Comparison of ENCODE assay signal across 37 cellular contexts in genomic region chr12:110829308-110829707, GRCh38. TPM values are rescaled to one million over a fixed set of nuclear protein-coding genes. Genes with fewer than 3 reads are reported as not detected.
"Had no signal": no experiment of that assay in that cellular context is flagged by ENCODE, and none has a peak within 500 bp of the region (broad histone marks: within the 10 kb centered on the region; RNA-seq: fewer than 3 reads in every experiment).

No MANE protein-coding gene starts in this region.

- H3K9me3 Mint-ChIP-seq: activated B cell treated with CpG ODN at 0.5 μM for 24 hours; activated CD4-positive, alpha-beta memory T cell treated with anti-CD3 and anti-CD28 coated beads for 36 hours; activated naive CD4-positive, alpha-beta T cell treated with anti-CD3 and anti-CD28 coated beads, Interleukin-2, amount 10 ng/mL, durations not matched to agents 7 days and 5 days; activated naive CD8-positive, alpha-beta T cell treated with anti-CD3 and anti-CD28 coated beads, Interleukin-2, amount 50 U/mL, for 24 hours had no signal

- ATAC-seq: activated CD8-positive, alpha-beta memory T cell treated with anti-CD3 and anti-CD28 coated beads, Interleukin-2, amount 10 ng/mL, durations not matched to agents 7 days and 5 days; activated naive CD8-positive, alpha-beta T cell treated with anti-CD3 and anti-CD28 coated beads, Interleukin-2, amount 50 U/mL, for 24 hours; K562 had no signal

- H3K4me3 ChIP-seq: K562 had no signal

- H3K4me1 Mint-ChIP-seq: brain had no signal

- H3K4me3 Mint-ChIP-seq: activated B cell treated with CpG ODN at 0.5 μM for 24 hours; activated CD4-positive, alpha-beta memory T cell treated with anti-CD3 and anti-CD28 coated beads for 36 hours; activated CD8-positive, alpha-beta memory T cell treated with anti-CD3 and anti-CD28 coated beads, Interleukin-2, amount 10 ng/mL, durations not matched to agents 7 days and 5 days; activated naive CD4-positive, alpha-beta T cell treated with anti-CD3 and anti-CD28 coated beads, Interleukin-2, amount 10 ng/mL, durations not matched to agents 7 days and 5 days; activated naive CD8-positive, alpha-beta T cell; activated naive CD8-positive, alpha-beta T cell treated with anti-CD3 and anti-CD28 coated beads, Interleukin-2, amount 50 U/mL, for 24 hours; brain had no signal

- DNase-seq: activated B cell treated with CpG ODN at 0.5 μM for 24 hours; activated CD4-positive, alpha-beta memory T cell treated with anti-CD3 and anti-CD28 coated beads for 36 hours; activated CD4-positive, alpha-beta T cell treated with anti-CD3 and anti-CD28 coated beads for 4 hours; activated CD4-positive, alpha-beta T cell treated with anti-CD3 and anti-CD28 coated beads, Interleukin-2, amount 50 U/mL, for 1 hour; activated CD4-positive, CD25-positive, alpha-beta regulatory T cell treated with anti-CD3 and anti-CD28 coated beads, Interleukin-2, amount 50 U/mL, for 72 hours; activated CD8-positive, alpha-beta memory T cell treated with anti-CD3 and anti-CD28 coated beads for 24 hours; activated CD8-positive, alpha-beta memory T cell treated with anti-CD3 and anti-CD28 coated beads, Interleukin-2, amount 10 ng/mL, durations not matched to agents 7 days and 5 days; activated CD8-positive, alpha-beta memory T cell treated with anti-CD3 and anti-CD28 coated beads, Interleukin-2, amount 50 U/mL, for 48 hours; activated effector memory CD4-positive, alpha-beta T cell treated with Interleukin-2 at 50 U/mL for 16 hours; activated naive CD4-positive, alpha-beta T cell treated with anti-CD3 and anti-CD28 coated beads, Interleukin-2, amount 10 ng/mL, durations not matched to agents 7 days and 5 days; activated naive CD8-positive, alpha-beta T cell treated with anti-CD3 and anti-CD28 coated beads, Interleukin-2, amount 50 U/mL, for 24 hours; activated T-cell treated with anti-CD3 and anti-CD28 coated beads, Interleukin-2, amount 50 U/mL, for 48 hours; anterior cingulate cortex; central memory CD4-positive, alpha-beta T cell; NCI-H1105; NCI-H1417 treated with DMSO at 0.1 percent for 48 hours; NCI-H187 treated with DMSO at 0.1 percent for 48 hours; NCI-H2081; NCI-H2171 treated with DMSO at 0.1 percent for 48 hours; NCI-H2227 treated with DMSO at 0.1 percent for 48 hours; NCI-H446; NCI-H510A treated with DMSO at 0.1 percent for 48 hours; NCI-H526 treated with DMSO at 0.1 percent for 48 hours; NCI-H774; OCI-M1; RPMI8226; SW 1271; T-helper 1 cell; T-helper 2 cell; T-helper 9 cell had no signal

- H3K36me3 Mint-ChIP-seq: activated CD4-positive, alpha-beta memory T cell treated with anti-CD3 and anti-CD28 coated beads for 36 hours; activated CD8-positive, alpha-beta memory T cell treated with anti-CD3 and anti-CD28 coated beads, Interleukin-2, amount 10 ng/mL, durations not matched to agents 7 days and 5 days; activated naive CD4-positive, alpha-beta T cell treated with anti-CD3 and anti-CD28 coated beads, Interleukin-2, amount 10 ng/mL, durations not matched to agents 7 days and 5 days; activated naive CD8-positive, alpha-beta T cell; brain had no signal

- H3K27ac ChIP-seq: VCaP had no signal

- H3K27ac Mint-ChIP-seq: activated B cell treated with CpG ODN at 0.5 μM for 24 hours; activated CD4-positive, alpha-beta memory T cell treated with anti-CD3 and anti-CD28 coated beads for 36 hours; activated CD8-positive, alpha-beta memory T cell treated with anti-CD3 and anti-CD28 coated beads, Interleukin-2, amount 10 ng/mL, durations not matched to agents 7 days and 5 days; activated naive CD4-positive, alpha-beta T cell treated with anti-CD3 and anti-CD28 coated beads, Interleukin-2, amount 10 ng/mL, durations not matched to agents 7 days and 5 days; activated naive CD8-positive, alpha-beta T cell; activated naive CD8-positive, alpha-beta T cell treated with anti-CD3 and anti-CD28 coated beads, Interleukin-2, amount 50 U/mL, for 24 hours; brain had no signal

RNA-seq across cellular contexts. Expression of gene CCDC63, which starts 17.5 kb away (rescaled TPM):
- total RNA-seq: activated B cell treated with CpG ODN at 0.5 μM for 24 hours; activated CD4-positive, alpha-beta memory T cell treated with anti-CD3 and anti-CD28 coated beads for 36 hours; activated CD8-positive, alpha-beta memory T cell treated with anti-CD3 and anti-CD28 coated beads, Interleukin-2, amount 10 ng/mL, durations not matched to agents 7 days and 5 days; bronchial epithelial cell; cerebellum; K562; M059J had no signal
- polyA plus RNA-seq: K562 had no signal
